Comparison of ENCODE assay signal across 14 cellular contexts in genomic region chr9:21331676-21332402, GRCh38. TPM values are rescaled to one million over a fixed set of nuclear protein-coding genes. Genes with fewer than 3 reads are reported as not detected.
DNase-seq lines count a peak whose midpoint lies in the region; ATAC-seq, FAIRE-seq and TF ChIP-seq lines count a peak whose summit lies in the region.
"Had no signal": no experiment of that assay in that cellular context is flagged by ENCODE, and none has a peak within 500 bp of the region (broad histone marks: within the 10 kb centered on the region; RNA-seq: fewer than 3 reads in every experiment).

No MANE protein-coding gene starts in this region.

- H3K4me3 Mint-ChIP-seq in activated CD8-positive, alpha-beta T cell treated with anti-CD3 and anti-CD28 coated beads for 36 hours, result peak overlapping the region; percentile 89

- peaks cover 21% of the 10 kb centered on the region for H3K4me1 ChIP-seq in keratinocyte (ENCODE audit: control insufficient read depth, extremely low read depth, insufficient read depth, low read length)
- H3K4me1 ChIP-seq in esophagus muscularis mucosa, result peaks cover 46 to 78% (median 76%) of the 10 kb centered on the region in 4 donors

- no peak for TF ChIP-seq POLR2A in GM12892 (IDR thresholded peaks at IDR 0.05; ENCODE audit: low read depth, low read length)
- TF ChIP-seq POLR2A in esophagus muscularis mucosa (IDR thresholded peaks at IDR 0.05; ENCODE audit: low read depth), result no peak

- DNase-seq in AG10803 (ENCODE audit: low read depth) (peak; percentile 13), GM12892 (ENCODE audit: insufficient read length) (no peak), keratinocyte (ENCODE audit: low read depth, low spot score) (no peak), putamen (ENCODE audit: low spot score) (no peak), esophagus muscularis mucosa (ENCODE audit: extremely low spot score) (no peak), MV-4-11 (lab: John Stamatoyannopoulos, UW) (no peak)
- no peak for DNase-seq in activated CD8-positive, alpha-beta T cell treated with anti-CD3 and anti-CD28 coated beads for 36 hours
- DNase-seq: Calu3, hippocampal formation had no signal

- TF ChIP-seq CTCF in AG10803 (conservative IDR thresholded peaks at IDR 0.05; ENCODE audit: low read length) (no peak), keratinocyte (optimal IDR thresholded peaks at IDR 0.05 in 1 of 3, IDR thresholded peaks at IDR 0.05 in 1 of 3, conservative IDR thresholded peaks at IDR 0.05 in 1 of 3; ENCODE audit: extremely low read depth in 1 of 3, insufficient read depth in 2 of 3, low read length in 3 of 3) (no peak), esophagus muscularis mucosa (IDR thresholded peaks at IDR 0.05) (no peak)
- no peak for TF ChIP-seq CTCF in activated CD8-positive, alpha-beta T cell treated with anti-CD3 and anti-CD28 coated beads for 36 hours (IDR thresholded peaks at IDR 0.05)

- no peaks in the 10 kb centered on the region for H3K27me3 ChIP-seq in keratinocyte (ENCODE audit: control insufficient read depth, extremely low read depth, insufficient read depth, low read length)
- no peaks in the 10 kb centered on the region for H3K27me3 ChIP-seq in esophagus muscularis mucosa

- H3K27ac ChIP-seq in keratinocyte (ENCODE audit: control insufficient read depth, insufficient read depth, low read length) (no peak overlapping the region), esophagus muscularis mucosa (replicated peaks in 1 of 4) (no peak overlapping the region)

- WGBS in esophagus muscularis mucosa, result 47% methylated on average over 5 of the region's 5 CpGs

- H3K27ac Mint-ChIP-seq in activated CD8-positive, alpha-beta T cell treated with anti-CD3 and anti-CD28 coated beads for 36 hours, result no peak overlapping the region

- POLR2A ChIA-PET in activated CD8-positive, alpha-beta T cell treated with anti-CD3 and anti-CD28 coated beads for 36 hours (lab: Charles Lee), result no interaction called here

- peaks cover 66% of the 10 kb centered on the region for H3K4me1 Mint-ChIP-seq in activated CD8-positive, alpha-beta T cell treated with anti-CD3 and anti-CD28 coated beads for 36 hours (ENCODE audit: low read depth)

- no peak overlapping the region for H3K9ac ChIP-seq in keratinocyte (ENCODE audit: control insufficient read depth, extremely low read depth, insufficient read depth, low read length)

- H3K9me3 Mint-ChIP-seq in activated CD8-positive, alpha-beta T cell treated with anti-CD3 and anti-CD28 coated beads for 36 hours, result peaks cover 2% of the 10 kb centered on the region

- intact Hi-C loops in activated CD8-positive, alpha-beta T cell treated with anti-CD3 and anti-CD28 coated beads for 36 hours (cut with micrococcal nuclease), result no loop called here
- intact Hi-C loops in esophagus muscularis mucosa (cut with DNase I), result loop anchor here (5.0 kb wide), 1 partner anchor 60 kb away; no protein-coding TSS in a partner anchor

- CTCF ChIA-PET in activated CD8-positive, alpha-beta T cell treated with anti-CD3 and anti-CD28 coated beads for 36 hours (lab: Charles Lee), result interaction anchor here (1.0 to 8.2 kb wide), 8 partner anchors 10 to 96 kb away, joined by 3 to 150 read pairs (median 4); no protein-coding TSS in a partner anchor

- H3K9me3 ChIP-seq in keratinocyte (ENCODE audit: control insufficient read depth, low read depth, low read length) (no peaks in the 10 kb centered on the region), esophagus muscularis mucosa (no peaks in the 10 kb centered on the region)

- H3K4me3 ChIP-seq in AG10803 (ENCODE audit: low read length), result no peak overlapping the region
- H3K4me3 ChIP-seq in keratinocyte (ENCODE audit: control insufficient read depth in 2 of 3, extremely low read depth in 1 of 3, insufficient read depth in 2 of 3, low read depth in 1 of 3, low read length in 3 of 3), result no peak overlapping the region
- H3K4me3 ChIP-seq in esophagus muscularis mucosa, result peak overlapping the region in 2 of 4 donors; percentile 3 to 7

- FAIRE-seq in GM12892 (lab: Jason Lieb, UNC), result peak; percentile 58
- FAIRE-seq in keratinocyte (lab: Jason Lieb, UNC), result peak; percentile 83
- FAIRE-seq: colon had no signal

- dilution Hi-C loops in keratinocyte (cut with MboI; ENCODE audit: extremely low pct_ligation_motif_present, low sequenced_read_pairs), result no loop called here

- ATAC-seq in activated CD8-positive, alpha-beta T cell treated with anti-CD3 and anti-CD28 coated beads for 36 hours, result no peak
- no peak for ATAC-seq in GM18909 (IDR thresholded peaks at IDR 0.05; ENCODE audit: poor library complexity, unreplicated experiment)

- H3K36me3 ChIP-seq in keratinocyte (ENCODE audit: control insufficient read depth in 2 of 2, extremely low read depth in 1 of 2, insufficient read depth in 2 of 2, low read length in 2 of 2) (peaks cover 0 to 7% of the 10 kb centered on the region in 2 experiments), esophagus muscularis mucosa (peaks cover 0 to 7% (median 0%) of the 10 kb centered on the region in 4 donors)

- H3K79me2 ChIP-seq in keratinocyte (ENCODE audit: control insufficient read depth, insufficient read depth, low read length), result peaks cover 72% of the 10 kb centered on the region

- H4K20me1 ChIP-seq in keratinocyte (ENCODE audit: control insufficient read depth, extremely low read depth, insufficient read depth, low read length), result no peaks in the 10 kb centered on the region

- no peak for TF ChIP-seq EP300 in esophagus muscularis mucosa (IDR thresholded peaks at IDR 0.05)

- no peaks in the 10 kb centered on the region for H3K27me3 Mint-ChIP-seq in activated CD8-positive, alpha-beta T cell treated with anti-CD3 and anti-CD28 coated beads for 36 hours

- peaks cover 25% of the 10 kb centered on the region for H3K36me3 Mint-ChIP-seq in activated CD8-positive, alpha-beta T cell treated with anti-CD3 and anti-CD28 coated beads for 36 hours (ENCODE audit: low read depth)

- H3K4me2 ChIP-seq in keratinocyte (ENCODE audit: control insufficient read depth, extremely low read depth, insufficient read depth, low read depth, low read length), result peak overlapping the region; percentile 47

- no peaks in the 10 kb centered on the region for H3K9me1 ChIP-seq in keratinocyte (ENCODE audit: control insufficient read depth, extremely low read depth, insufficient read depth, low read length)

- H2AFZ ChIP-seq in keratinocyte (ENCODE audit: control insufficient read depth, low read length), result no peak overlapping the region

RNA-seq across cellular contexts. Expression of gene KLHL9, which starts 3.4 kb away (rescaled TPM):
- polyA plus RNA-seq in GM12892 (2012; ENCODE audit: missing spikeins), result 11.7 TPM
- 10 to 100 TPM; 15.6 to 15.8 TPM for total RNA-seq in activated CD8-positive, alpha-beta T cell treated with anti-CD3 and anti-CD28 coated beads for 36 hours
- polyA plus RNA-seq in keratinocyte, result 13.5 to 18.7 TPM (median 16.8 TPM) in 3 replicates
- polyA plus RNA-seq in keratinocyte (2011; ENCODE audit: low read depth), result 3.7 TPM
- polyA plus RNA-seq in keratinocyte (2011; cell fraction: cytosol; rRNA removed), result 6.7 and 13.9 TPM in 2 replicates
- polyA plus RNA-seq in keratinocyte (2011; cell fraction: nucleus; rRNA removed), result 17.1 and 20.9 TPM in 2 replicates
- polyA plus RNA-seq in keratinocyte (2012; ENCODE audit: low replicate concordance), result 8.3 and 13.6 TPM in 2 replicates
- 6.3 to 28.8 TPM (median 22.0 TPM) in 3 replicates for polyA minus RNA-seq in keratinocyte
- polyA minus RNA-seq in keratinocyte (2011; cell fraction: cytosol; rRNA and poly(A)+ RNA removed), result 14.0 TPM
- 21.1 and 39.9 TPM in 2 replicates for polyA minus RNA-seq in keratinocyte (2011; cell fraction: nucleus; rRNA and poly(A)+ RNA removed)
- 10 to 100 TPM; 19.2 to 22.8 (median 21.3) TPM for total RNA-seq in esophagus muscularis mucosa

RNA-seq across cellular contexts. Expression of gene IFNA6, which starts 18.8 kb away (rescaled TPM):
- not detected for polyA plus RNA-seq in GM12892 (2012; ENCODE audit: missing spikeins)
- total RNA-seq in activated CD8-positive, alpha-beta T cell treated with anti-CD3 and anti-CD28 coated beads for 36 hours, result not detected
- not detected in 3 replicates for polyA plus RNA-seq in keratinocyte
- polyA plus RNA-seq in keratinocyte (2011; ENCODE audit: low read depth), result not detected
- not detected in 2 replicates for polyA plus RNA-seq in keratinocyte (2011; cell fraction: cytosol; rRNA removed)
- not detected in 2 replicates for polyA plus RNA-seq in keratinocyte (2011; cell fraction: nucleus; rRNA removed)
- polyA plus RNA-seq in keratinocyte (2012; ENCODE audit: low replicate concordance), result not detected in 2 replicates
- polyA minus RNA-seq in keratinocyte, result not detected in 3 replicates
- not detected for polyA minus RNA-seq in keratinocyte (2011; cell fraction: cytosol; rRNA and poly(A)+ RNA removed)
- not detected in 2 replicates for polyA minus RNA-seq in keratinocyte (2011; cell fraction: nucleus; rRNA and poly(A)+ RNA removed)
- total RNA-seq in esophagus muscularis mucosa, result not detected
- total RNA-seq: Calu3, mucosa of gallbladder, NCI-H460, temporal lobe had no signal

RNA-seq across cellular contexts. Expression of gene IFNA5, which starts 26.7 kb away (rescaled TPM):
- not detected for polyA plus RNA-seq in GM12892 (2012; ENCODE audit: missing spikeins)
- not detected for total RNA-seq in activated CD8-positive, alpha-beta T cell treated with anti-CD3 and anti-CD28 coated beads for 36 hours
- not detected in 3 replicates for polyA plus RNA-seq in keratinocyte
- not detected for polyA plus RNA-seq in keratinocyte (2011; ENCODE audit: low read depth)
- polyA plus RNA-seq in keratinocyte (2011; cell fraction: cytosol; rRNA removed), result not detected in 2 replicates
- polyA plus RNA-seq in keratinocyte (2011; cell fraction: nucleus; rRNA removed), result not detected in 2 replicates
- not detected in 2 replicates for polyA plus RNA-seq in keratinocyte (2012; ENCODE audit: low replicate concordance)
- not detected in 3 replicates for polyA minus RNA-seq in keratinocyte
- polyA minus RNA-seq in keratinocyte (2011; cell fraction: cytosol; rRNA and poly(A)+ RNA removed), result not detected
- not detected in 2 replicates for polyA minus RNA-seq in keratinocyte (2011; cell fraction: nucleus; rRNA and poly(A)+ RNA removed)
- total RNA-seq in esophagus muscularis mucosa, result not detected
- total RNA-seq: Calu3, mucosa of gallbladder, NCI-H460, temporal lobe had no signal

RNA-seq across cellular contexts. Expression of gene IFNA13, which starts 36.0 kb away (rescaled TPM):
- not detected for polyA plus RNA-seq in GM12892 (2012; ENCODE audit: missing spikeins)
- not detected for total RNA-seq in activated CD8-positive, alpha-beta T cell treated with anti-CD3 and anti-CD28 coated beads for 36 hours
- not detected in 3 replicates for polyA plus RNA-seq in keratinocyte
- not detected for polyA plus RNA-seq in keratinocyte (2011; ENCODE audit: low read depth)
- not detected in 2 replicates for polyA plus RNA-seq in keratinocyte (2011; cell fraction: cytosol; rRNA removed)
- polyA plus RNA-seq in keratinocyte (2011; cell fraction: nucleus; rRNA removed), result not detected in 2 replicates
- not detected in 2 replicates for polyA plus RNA-seq in keratinocyte (2012; ENCODE audit: low replicate concordance)
- polyA minus RNA-seq in keratinocyte, result not detected in 3 replicates
- not detected for polyA minus RNA-seq in keratinocyte (2011; cell fraction: cytosol; rRNA and poly(A)+ RNA removed)
- not detected in 2 replicates for polyA minus RNA-seq in keratinocyte (2011; cell fraction: nucleus; rRNA and poly(A)+ RNA removed)
- not detected for total RNA-seq in esophagus muscularis mucosa
- total RNA-seq: Calu3, mucosa of gallbladder, NCI-H460, temporal lobe had no signal

RNA-seq across cellular contexts. Expression of gene IFNA2, which starts 53.4 kb away (rescaled TPM):
- polyA plus RNA-seq in GM12892 (2012; ENCODE audit: missing spikeins), result 0.23 TPM
- total RNA-seq in activated CD8-positive, alpha-beta T cell treated with anti-CD3 and anti-CD28 coated beads for 36 hours, result not detected
- not detected in 3 replicates for polyA plus RNA-seq in keratinocyte
- polyA plus RNA-seq in keratinocyte (2011; ENCODE audit: low read depth), result not detected
- not detected in 2 replicates for polyA plus RNA-seq in keratinocyte (2011; cell fraction: cytosol; rRNA removed)
- not detected in 2 replicates for polyA plus RNA-seq in keratinocyte (2011; cell fraction: nucleus; rRNA removed)
- not detected in 2 replicates for polyA plus RNA-seq in keratinocyte (2012; ENCODE audit: low replicate concordance)
- polyA minus RNA-seq in keratinocyte, result not detected in 3 replicates
- polyA minus RNA-seq in keratinocyte (2011; cell fraction: cytosol; rRNA and poly(A)+ RNA removed), result not detected
- polyA minus RNA-seq in keratinocyte (2011; cell fraction: nucleus; rRNA and poly(A)+ RNA removed), result not detected in 2 replicates
- total RNA-seq in esophagus muscularis mucosa, result not detected
- total RNA-seq: Calu3, mucosa of gallbladder, NCI-H460, temporal lobe had no signal
